In the genomic region with DNA sequence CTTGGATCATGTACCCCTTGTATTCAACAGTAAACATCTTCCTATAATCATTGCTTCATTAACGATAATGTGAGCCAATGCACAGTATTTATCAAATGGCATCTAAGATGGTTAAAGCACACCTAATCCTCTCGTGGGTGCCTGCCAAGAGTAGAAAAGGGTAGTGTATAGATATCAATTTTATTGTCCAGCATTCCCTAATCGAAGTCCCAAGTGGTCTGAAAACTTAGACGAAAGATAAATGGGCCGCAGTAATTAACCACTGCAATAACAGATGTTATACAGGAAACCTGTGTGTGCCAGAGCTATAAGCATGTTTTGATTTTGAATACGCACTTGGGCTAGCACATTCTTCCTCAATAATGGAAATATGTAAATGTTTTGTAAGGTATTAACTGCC, we compare ENCODE assay signal across 1 cellular context.
TF ChIP-seq lines count a peak whose summit lies in the region.

No MANE protein-coding gene starts in this region.

TF ChIP-seq in SK-N-SH treated with all-trans-retinoic acid at 6 μM for 48 hours, 23 proteins besides CTCF, POLR2A, EP300 and RAD21 (continued from another document):
- TF ChIP-seq TSHZ2 (CRISPR knock-in tag; IDR thresholded peaks at IDR 0.05): no peak
- TF ChIP-seq SNAI2 (CRISPR knock-in tag; IDR thresholded peaks at IDR 0.05): no peak
- TF ChIP-seq PPARA (CRISPR knock-in tag; IDR thresholded peaks at IDR 0.05; ENCODE audit: borderline replicate concordance): no peak
- no peak for TF ChIP-seq ISL1 (CRISPR knock-in tag; IDR thresholded peaks at IDR 0.05)
- no peak for TF ChIP-seq ZNF565 (CRISPR knock-in tag; conservative IDR thresholded peaks at IDR 0.05; ENCODE audit: low read depth)
